In the genomic region with DNA sequence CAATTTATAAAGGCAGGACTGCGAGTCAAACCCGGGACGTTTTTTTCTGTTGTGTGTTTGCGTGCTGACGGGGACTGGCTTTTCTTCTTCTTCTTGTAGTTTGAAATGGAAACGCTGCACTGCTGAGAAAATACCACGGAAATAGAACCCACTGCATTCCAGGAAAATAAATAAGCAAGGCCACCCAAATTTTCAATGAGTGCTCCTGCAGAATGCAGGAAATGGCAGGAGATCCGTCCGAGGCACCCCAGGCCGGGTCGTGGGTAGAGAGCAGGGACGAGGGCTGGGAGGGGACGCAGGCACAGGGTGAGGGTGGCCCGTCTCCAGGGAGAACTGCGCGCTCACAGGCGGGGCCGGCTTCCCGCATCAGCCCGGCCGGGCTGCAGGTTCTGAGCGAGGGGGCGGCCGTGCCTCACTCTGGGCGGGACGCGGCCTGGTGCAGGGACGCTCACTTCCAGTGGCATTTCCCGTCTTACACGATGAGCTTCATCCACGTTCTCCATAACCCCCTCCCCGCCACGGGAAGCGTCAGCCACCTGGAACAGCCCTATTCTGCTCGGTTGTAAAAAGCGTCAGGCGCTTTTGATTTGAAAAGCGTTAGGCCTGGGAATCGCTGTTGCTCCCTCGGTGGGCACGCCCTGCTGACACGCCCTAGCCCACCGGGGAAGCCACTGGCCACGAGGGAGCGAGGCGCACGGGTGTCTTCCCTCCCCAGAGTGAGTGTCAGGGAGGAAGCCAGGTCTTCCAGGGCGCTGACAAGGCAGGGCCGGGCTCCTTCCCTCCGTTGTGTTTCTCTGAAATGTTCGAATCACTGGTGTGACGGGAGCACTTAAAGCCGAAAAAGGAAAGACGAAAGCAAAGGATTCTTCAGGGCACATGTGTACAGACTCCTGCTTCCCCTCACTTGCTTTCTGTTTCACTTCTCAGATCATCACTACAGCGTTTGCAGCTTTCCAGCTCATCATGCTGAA, we compare ENCODE assay signal across 1 cellular context.
TF ChIP-seq lines count a peak whose summit lies in the region.

No MANE protein-coding gene starts in this region.

TF ChIP-seq in IMR-90, 13 proteins besides CTCF, POLR2A, EP300 and RAD21 (continued from another document):
- TF ChIP-seq BHLHE40 (IDR thresholded peaks at IDR 0.05; ENCODE audit: low read depth, low read length) (0 out of 2 replicates have a peak, but pooled peaks have one; percentile 8), NFE2L2 (IDR thresholded peaks at IDR 0.05; ENCODE audit: low read depth, low read length) (no peak), RCOR1 (IDR thresholded peaks at IDR 0.05; ENCODE audit: insufficient replicate concordance, low read length) (no peak), CHD1 (IDR thresholded peaks at IDR 0.05; ENCODE audit: low read depth, low read length) (no peak)
- TF ChIP-seq, protein P1, sequence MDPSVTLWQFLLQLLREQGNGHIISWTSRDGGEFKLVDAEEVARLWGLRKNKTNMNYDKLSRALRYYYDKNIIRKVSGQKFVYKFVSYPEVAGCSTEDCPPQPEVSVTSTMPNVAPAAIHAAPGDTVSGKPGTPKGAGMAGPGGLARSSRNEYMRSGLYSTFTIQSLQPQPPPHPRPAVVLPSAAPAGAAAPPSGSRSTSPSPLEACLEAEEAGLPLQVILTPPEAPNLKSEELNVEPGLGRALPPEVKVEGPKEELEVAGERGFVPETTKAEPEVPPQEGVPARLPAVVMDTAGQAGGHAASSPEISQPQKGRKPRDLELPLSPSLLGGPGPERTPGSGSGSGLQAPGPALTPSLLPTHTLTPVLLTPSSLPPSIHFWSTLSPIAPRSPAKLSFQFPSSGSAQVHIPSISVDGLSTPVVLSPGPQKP (IDR thresholded peaks at IDR 0.05; ENCODE audit: borderline replicate concordance, low read depth, low read length): no peak
